18 cellular contexts compared by ENCODE assay signal in the genomic region with DNA sequence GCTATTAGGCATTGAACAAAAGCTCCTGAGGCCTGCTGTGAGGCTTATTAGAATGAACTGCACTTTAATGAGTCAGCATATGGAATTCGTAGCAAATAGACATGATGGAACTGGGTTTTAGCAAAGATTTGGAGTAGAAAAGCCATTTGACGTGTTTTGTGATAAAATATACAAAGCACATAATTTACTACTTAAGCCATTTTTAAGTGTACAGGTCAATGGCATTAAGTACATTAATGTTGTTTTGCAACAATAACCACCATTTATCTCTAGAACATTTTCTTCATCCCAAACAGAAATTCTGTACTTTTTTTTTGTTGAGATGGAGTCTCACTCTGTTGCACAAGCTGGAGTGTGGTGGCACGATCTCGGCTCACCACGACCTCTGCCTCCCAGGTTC. TPM values are rescaled to one million over a fixed set of nuclear protein-coding genes. Genes with fewer than 3 reads are reported as not detected.
"Had no signal": no experiment of that assay in that cellular context is flagged by ENCODE, and none has a peak within 500 bp of the region (broad histone marks: within the 10 kb centered on the region; RNA-seq: fewer than 3 reads in every experiment).

No MANE protein-coding gene starts in this region.

- H3K27me3 ChIP-seq: gastrocnemius medialis, ovary had no signal

- H3K9me3 ChIP-seq: gastrocnemius medialis, heart right ventricle, mucosa of descending colon, ovary had no signal

- H3K4me3 ChIP-seq: coronary artery, gastrocnemius medialis, heart right ventricle, mucosa of descending colon, ovary had no signal

- H3K27ac ChIP-seq: coronary artery, gastrocnemius medialis, heart right ventricle, ovary had no signal

- H3K4me1 ChIP-seq: gastrocnemius medialis had no signal

- ATAC-seq: esophagus mucosa; gastrocnemius medialis; heart right ventricle; mucosa of descending colon; naive thymus-derived CD8-positive, alpha-beta T cell; right cardiac atrium had no signal

- H3K36me3 ChIP-seq: gastrocnemius medialis, heart right ventricle, ovary had no signal

- DNase-seq: effector CD4-positive, alpha-beta T cell; gastrocnemius medialis; heart right ventricle; hypothalamus; kidney glomerular epithelial cell; mammary epithelial cell; mucosa of descending colon; naive thymus-derived CD8-positive, alpha-beta T cell; ovary; right cardiac atrium; small intestine; stimulated activated CD4-positive, alpha-beta T cell treated with anti-CD3 and anti-CD28 coated beads, Interleukin-2, amount 100 ng/mL, for 48 hours; stimulated activated naive CD4-positive, alpha-beta T cell treated with Interleukin-2 at 50 U/mL for 16 hours; trophoblast cell had no signal

RNA-seq across cellular contexts. Expression of a gene that starts 14.6 kb away (rescaled TPM):
- total RNA-seq: esophagus mucosa, progenitor cell of endocrine pancreas had no signal
- polyA plus RNA-seq: neural cell had no signal
